ENCODE assay signal across 1 cellular context in the genomic region with DNA sequence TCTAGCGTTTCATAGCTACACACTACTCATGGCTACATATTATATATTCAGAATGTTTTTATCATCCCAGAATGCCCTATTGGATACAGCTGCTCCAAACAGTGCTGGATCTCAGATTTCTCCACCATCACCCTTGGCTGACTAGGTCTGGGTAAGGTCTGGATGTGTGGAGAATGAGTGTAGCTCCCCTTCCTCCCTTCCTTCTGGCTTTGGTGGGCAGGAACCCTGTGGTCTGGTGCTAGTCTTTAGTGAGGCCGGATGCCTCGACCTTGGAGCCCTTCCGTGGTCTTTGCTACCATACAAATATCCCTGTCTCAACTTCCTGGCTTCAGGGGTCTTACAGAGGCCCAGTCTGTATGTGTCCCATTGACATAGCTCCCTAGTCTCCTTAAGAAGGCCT.
TF ChIP-seq lines count a peak whose summit lies in the region.

No MANE protein-coding gene starts in this region.

TF ChIP-seq in IMR-90, 13 proteins besides CTCF, POLR2A, EP300 and RAD21:
- TF ChIP-seq CEBPB (IDR thresholded peaks at IDR 0.05; ENCODE audit: low read depth, low read length) (no peak), FOS (IDR thresholded peaks at IDR 0.05; ENCODE audit: low read depth, low read length) (no peak)
